12 cellular contexts compared by ENCODE assay signal in genomic region chr10:5710854-5711253, GRCh38. TPM values are rescaled to one million over a fixed set of nuclear protein-coding genes. Genes with fewer than 3 reads are reported as not detected.
DNase-seq lines count a peak whose midpoint lies in the region; TF ChIP-seq lines count a peak whose summit lies in the region.
"Had no signal": no experiment of that assay in that cellular context is flagged by ENCODE, and none has a peak within 500 bp of the region (broad histone marks: within the 10 kb centered on the region; RNA-seq: fewer than 3 reads in every experiment).

No MANE protein-coding gene starts in this region.

- H3K4me1 ChIP-seq in ACC112 (ENCODE audit: control insufficient read depth, insufficient read depth, low read length, unreplicated experiment) (peaks cover 9% of the 10 kb centered on the region), mesenchymal stem cell (ENCODE audit: control insufficient read depth, insufficient read depth, low read depth, low read length) (no peaks in the 10 kb centered on the region), HAP-1 (peaks cover 37% of the 10 kb centered on the region), neuronal stem cell (ENCODE audit: control insufficient read depth in 2 of 2, insufficient read depth in 1 of 2, low read depth in 1 of 2, low read length in 2 of 2) (peaks cover 0 to 2% of the 10 kb centered on the region in 2 donors)

- CTCF ChIA-PET in Calu3 (lab: Charles Lee) = interaction anchor here (1.1 kb wide), 1 partner anchor 8 kb away, joined by 3 read pairs; no protein-coding TSS in a partner anchor

- H4K8ac ChIP-seq in mesenchymal stem cell (ENCODE audit: low read length) = no peak overlapping the region
- H4K8ac ChIP-seq in neuronal stem cell (ENCODE audit: low read depth, low read length) = no peak overlapping the region

- H3K4me3 Mint-ChIP-seq in activated T-helper 2 cell treated with anti-CD3 and anti-CD28 coated beads, Interferon-gamma antibody, Interleukin-2, Interleukin-4, amounts not matched to agents 10 μg/mL and 5 μg/mL and 100 μg/mL, durations not matched to agents 14 hours and 24 hours and 36 hours (ENCODE audit: low read depth) = peak overlapping the region; percentile 67
- no peak overlapping the region for H3K4me3 Mint-ChIP-seq in Calu3 (ENCODE audit: low read depth, unreplicated experiment)

- DNase-seq in GM06990 (ENCODE audit: extremely low read depth, insufficient read length) (no peak), mesenchymal stem cell (no peak), HAP-1 (ENCODE audit: low spot score in 2 of 2) (no peak), neuronal stem cell (ENCODE audit: low spot score) (no peak), occipital lobe (lab: John Stamatoyannopoulos, UW) (no peak), Calu3 (no peak)
- DNase-seq in activated T-helper 2 cell treated with anti-CD3 and anti-CD28 coated beads, Interferon-gamma antibody, Interleukin-2, Interleukin-4, amounts not matched to agents 10 μg/mL and 5 μg/mL and 100 μg/mL, durations not matched to agents 14 hours and 24 hours and 36 hours (ENCODE audit: low spot score) = no peak
- DNase-seq: NCI-H1930, PC-3, retina had no signal

- no peak overlapping the region for H3K27ac Mint-ChIP-seq in activated T-helper 2 cell treated with anti-CD3 and anti-CD28 coated beads, Interferon-gamma antibody, Interleukin-2, Interleukin-4, amounts not matched to agents 10 μg/mL and 5 μg/mL and 100 μg/mL, durations not matched to agents 14 hours and 24 hours and 36 hours
- H3K27ac Mint-ChIP-seq in Calu3 (ENCODE audit: unreplicated experiment) = no peak overlapping the region

- no peak overlapping the region for H3K23ac ChIP-seq in mesenchymal stem cell (ENCODE audit: low read length in 2 of 2)
- no peak overlapping the region for H3K23ac ChIP-seq in neuronal stem cell (ENCODE audit: low read depth, low read length, poor library complexity)

- H2AK5ac ChIP-seq in mesenchymal stem cell (ENCODE audit: low read length, severe bottlenecking) (no peak overlapping the region), neuronal stem cell (ENCODE audit: low read depth, low read length) (no peak overlapping the region)

- intact Hi-C loops in activated T-helper 2 cell treated with anti-CD3 and anti-CD28 coated beads, Interferon-gamma antibody, Interleukin-2, Interleukin-4, amounts not matched to agents 10 μg/mL and 5 μg/mL and 100 μg/mL, durations not matched to agents 14 hours and 24 hours and 36 hours (cut with micrococcal nuclease) = no loop called here
- intact Hi-C loops in Calu3 (cut with micrococcal nuclease; ENCODE audit: unreplicated experiment) = no loop called here

- H2BK12ac ChIP-seq in mesenchymal stem cell (ENCODE audit: low read length in 2 of 2) (no peak overlapping the region), neuronal stem cell (ENCODE audit: low read length) (no peak overlapping the region)

- H3K9me3 ChIP-seq in mesenchymal stem cell (ENCODE audit: control insufficient read depth, low read length) (no peaks in the 10 kb centered on the region), HAP-1 (no peaks in the 10 kb centered on the region), neuronal stem cell (replicated peaks in 1 of 2; ENCODE audit: control insufficient read depth in 2 of 2, insufficient read depth in 1 of 2, low read depth in 1 of 2, low read length in 2 of 2) (no peaks in the 10 kb centered on the region)

- peaks cover 79% of the 10 kb centered on the region for H3K79me2 ChIP-seq in ACC112 (ENCODE audit: control insufficient read depth, insufficient read depth, low read length, unreplicated experiment)

- H3K79me1 ChIP-seq in mesenchymal stem cell (replicated peaks; ENCODE audit: low read length, poor library complexity, severe bottlenecking) (peaks cover 16% of the 10 kb centered on the region), neuronal stem cell (ENCODE audit: low read depth, low read length) (no peaks in the 10 kb centered on the region)

- H3K27me3 Mint-ChIP-seq in activated T-helper 2 cell treated with anti-CD3 and anti-CD28 coated beads, Interferon-gamma antibody, Interleukin-2, Interleukin-4, amounts not matched to agents 10 μg/mL and 5 μg/mL and 100 μg/mL, durations not matched to agents 14 hours and 24 hours and 36 hours (ENCODE audit: low read depth) = no peaks in the 10 kb centered on the region
- no peaks in the 10 kb centered on the region for H3K27me3 Mint-ChIP-seq in Calu3 (ENCODE audit: unreplicated experiment)

- in situ Hi-C loops in HAP-1 (cut with MboI; ENCODE audit: low sequenced_read_pairs) = no loop called here

- H3K27ac ChIP-seq in ACC112 (ENCODE audit: low read depth, low read length) (no peak overlapping the region), mesenchymal stem cell (ENCODE audit: low read length, poor library complexity, severe bottlenecking) (no peak overlapping the region), neuronal stem cell (replicated peaks; ENCODE audit: low read length) (no peak overlapping the region)
- H3K27ac ChIP-seq: VCaP had no signal

- H3K4me1 Mint-ChIP-seq in activated T-helper 2 cell treated with anti-CD3 and anti-CD28 coated beads, Interferon-gamma antibody, Interleukin-2, Interleukin-4, amounts not matched to agents 10 μg/mL and 5 μg/mL and 100 μg/mL, durations not matched to agents 14 hours and 24 hours and 36 hours (ENCODE audit: low read depth) = peaks cover 44% of the 10 kb centered on the region
- H3K4me1 Mint-ChIP-seq in Calu3 (ENCODE audit: low read depth, unreplicated experiment) = peaks cover 39% of the 10 kb centered on the region

- H3K27me3 ChIP-seq in ACC112 (ENCODE audit: insufficient read depth, low read length) (no peaks in the 10 kb centered on the region), GM06990 (replicated peaks; ENCODE audit: control insufficient read depth, insufficient read depth, low read length) (no peaks in the 10 kb centered on the region), mesenchymal stem cell (ENCODE audit: control insufficient read depth in 1 of 2, insufficient read depth in 1 of 2, low read length in 2 of 2) (no peaks in the 10 kb centered on the region), HAP-1 (ENCODE audit: low read depth) (no peaks in the 10 kb centered on the region), neuronal stem cell (ENCODE audit: control insufficient read depth in 3 of 3, insufficient read depth in 3 of 3, low read depth in 1 of 3, low read length in 3 of 3) (no peaks in the 10 kb centered on the region)

- peak overlapping the region; percentile 55 for H3K9ac ChIP-seq in mesenchymal stem cell (ENCODE audit: low read length)
- no peak overlapping the region for H3K9ac ChIP-seq in neuronal stem cell (ENCODE audit: low read depth, low read length, poor library complexity)

- no peak overlapping the region for H2BK5ac ChIP-seq in mesenchymal stem cell (ENCODE audit: low read depth, low read length, poor library complexity, severe bottlenecking)
- H2BK5ac ChIP-seq in neuronal stem cell (ENCODE audit: low read length) = no peak overlapping the region

- H3K9me3 Mint-ChIP-seq in activated T-helper 2 cell treated with anti-CD3 and anti-CD28 coated beads, Interferon-gamma antibody, Interleukin-2, Interleukin-4, amounts not matched to agents 10 μg/mL and 5 μg/mL and 100 μg/mL, durations not matched to agents 14 hours and 24 hours and 36 hours = no peaks in the 10 kb centered on the region
- H3K9me3 Mint-ChIP-seq in Calu3 (ENCODE audit: low read depth, unreplicated experiment) = peaks cover 2% of the 10 kb centered on the region

- BruUV-seq in Calu3 (replicated peaks; lab: Mats Ljungman, UMichigan) = no TSS peak

- H3K14ac ChIP-seq in mesenchymal stem cell (ENCODE audit: low read length in 2 of 2) = no peak overlapping the region
- H3K14ac ChIP-seq in neuronal stem cell (ENCODE audit: low read length) = no peak overlapping the region

- no CpG with 5 or more reads among the region's 1 CpG for WGBS in mesenchymal stem cell
- no CpG with 5 or more reads among the region's 1 CpG for WGBS in neuronal stem cell (ENCODE audit: extremely low coverage in 2 of 2, insufficient read length in 2 of 2, insufficient replicate concordance in 1 of 2), 2 donors

- TF ChIP-seq CTCF in GM06990 (IDR thresholded peaks at IDR 0.05; ENCODE audit: insufficient read depth, low read length, poor library complexity, severe bottlenecking) = no peak
- no peak for TF ChIP-seq CTCF in Calu3 (IDR thresholded peaks at IDR 0.05; ENCODE audit: unreplicated experiment)

- no peak overlapping the region for H2BK120ac ChIP-seq in mesenchymal stem cell (ENCODE audit: low read depth, low read length)
- no peak overlapping the region for H2BK120ac ChIP-seq in neuronal stem cell (ENCODE audit: low read depth, low read length)

- H3K36me3 ChIP-seq in ACC112 (ENCODE audit: insufficient read depth, low read length) (no peaks in the 10 kb centered on the region), GM06990 (ENCODE audit: control insufficient read depth, insufficient read depth, low read length) (no peaks in the 10 kb centered on the region), mesenchymal stem cell (ENCODE audit: control insufficient read depth in 1 of 2, insufficient read depth in 2 of 2, low read depth in 1 of 2, low read length in 2 of 2) (peaks cover 0 to 2% of the 10 kb centered on the region in 2 experiments), HAP-1 (replicated peaks) (no peaks in the 10 kb centered on the region), neuronal stem cell (replicated peaks in 1 of 2; ENCODE audit: control insufficient read depth in 2 of 2, insufficient read depth in 2 of 2, low read length in 2 of 2) (no peaks in the 10 kb centered on the region)

- H3K4ac ChIP-seq in mesenchymal stem cell (ENCODE audit: low read depth in 1 of 2, low read length in 2 of 2) (no peak overlapping the region), neuronal stem cell (ENCODE audit: low read length) (no peak overlapping the region)

- no peak overlapping the region for H4K91ac ChIP-seq in mesenchymal stem cell (ENCODE audit: low read length)
- no peak overlapping the region for H4K91ac ChIP-seq in neuronal stem cell (ENCODE audit: low read depth, low read length, poor library complexity)

- H2BK15ac ChIP-seq in mesenchymal stem cell (ENCODE audit: low read depth, poor library complexity, severe bottlenecking) (no peak overlapping the region), neuronal stem cell (ENCODE audit: low read length) (no peak overlapping the region)

- no peak overlapping the region for H3K4me2 ChIP-seq in mesenchymal stem cell (ENCODE audit: low read length, poor library complexity, severe bottlenecking)
- no peak overlapping the region for H3K4me2 ChIP-seq in neuronal stem cell (ENCODE audit: insufficient read depth, low read length, poor library complexity, severe bottlenecking)

- peaks cover 22% of the 10 kb centered on the region for H3K36me3 Mint-ChIP-seq in activated T-helper 2 cell treated with anti-CD3 and anti-CD28 coated beads, Interferon-gamma antibody, Interleukin-2, Interleukin-4, amounts not matched to agents 10 μg/mL and 5 μg/mL and 100 μg/mL, durations not matched to agents 14 hours and 24 hours and 36 hours (ENCODE audit: low read depth)
- no peaks in the 10 kb centered on the region for H3K36me3 Mint-ChIP-seq in Calu3 (ENCODE audit: insufficient read depth, unreplicated experiment)

- H3K4me3 ChIP-seq in ACC112 (ENCODE audit: low read depth, low read length) (peak overlapping the region; percentile 61), GM06990 (replicated peaks; ENCODE audit: low read depth, low read length) (peak overlapping the region; percentile 25), mesenchymal stem cell (ENCODE audit: insufficient read depth in 1 of 2, low read depth in 1 of 2, low read length in 2 of 2) (peak overlapping the region in 1 of 2 experiments; percentile 35), HAP-1 (no peak overlapping the region), neuronal stem cell (ENCODE audit: low read length in 2 of 2) (no peak overlapping the region)

- H3K18ac ChIP-seq in mesenchymal stem cell (ENCODE audit: low read depth in 1 of 2, low read length in 2 of 2) = no peak overlapping the region
- H3K18ac ChIP-seq in neuronal stem cell (ENCODE audit: low read length) = no peak overlapping the region

- H2AFZ ChIP-seq in ACC112 (ENCODE audit: low read length, unreplicated experiment) (no peak overlapping the region), mesenchymal stem cell (ENCODE audit: low read depth, low read length) (no peak overlapping the region), neuronal stem cell (ENCODE audit: low read length) (no peak overlapping the region)

RNA-seq across cellular contexts. Expression of gene TASOR2, which starts 26.2 kb away (rescaled TPM):
- 60.1 and 68.7 TPM in 2 replicates for total RNA-seq in activated T-helper 2 cell treated with anti-CD3 and anti-CD28 coated beads, Interferon-gamma antibody, Interleukin-2, Interleukin-4, amounts not matched to agents 10 μg/mL and 5 μg/mL and 100 μg/mL, durations not matched to agents 14 hours and 24 hours and 36 hours
- polyA plus RNA-seq in mesenchymal stem cell (2013, experiment 1 of 2) = 14.7 TPM
- polyA plus RNA-seq in mesenchymal stem cell (2013, experiment 2 of 2) = 15.4 TPM
- polyA plus RNA-seq in neuronal stem cell (2013, experiment 1 of 2) = 12.5 TPM
- polyA plus RNA-seq in neuronal stem cell (2013, experiment 2 of 2) = 14.1 TPM
- total RNA-seq in occipital lobe (86.1 TPM), Calu3 (2022) (80.5 and 88.9 TPM in 2 replicates)

RNA-seq across cellular contexts. Expression of gene ASB13, which starts 44.5 kb away (rescaled TPM):
- 15.2 and 15.5 TPM in 2 replicates for total RNA-seq in activated T-helper 2 cell treated with anti-CD3 and anti-CD28 coated beads, Interferon-gamma antibody, Interleukin-2, Interleukin-4, amounts not matched to agents 10 μg/mL and 5 μg/mL and 100 μg/mL, durations not matched to agents 14 hours and 24 hours and 36 hours
- 5.1 TPM for polyA plus RNA-seq in mesenchymal stem cell (2013, experiment 1 of 2)
- 5.1 TPM for polyA plus RNA-seq in mesenchymal stem cell (2013, experiment 2 of 2)
- 13.3 TPM for polyA plus RNA-seq in neuronal stem cell (2013, experiment 1 of 2)
- 13.2 TPM for polyA plus RNA-seq in neuronal stem cell (2013, experiment 2 of 2)
- total RNA-seq in occipital lobe (14.2 TPM), Calu3 (2022) (20.7 and 21.6 TPM in 2 replicates)

Comparison
In these comparisons a context has a peak if more than half of its experiments do, and no peak if none do; other contexts are left out.
1. H3K4me3 ChIP-seq: peak in ACC112 (single experiment) and GM06990 (single experiment); none in HAP-1 (single experiment) and neuronal stem cell (0 of 2).